18 cellular contexts compared by ENCODE assay signal in genomic region chr9:135963938-135964337, GRCh38. TPM values are rescaled to one million over a fixed set of nuclear protein-coding genes. Genes with fewer than 3 reads are reported as not detected.
DNase-seq lines count a peak whose midpoint lies in the region; ATAC-seq, FAIRE-seq and TF ChIP-seq lines count a peak whose summit lies in the region.
"Had no signal": no experiment of that assay in that cellular context is flagged by ENCODE, and none has a peak within 500 bp of the region (broad histone marks: within the 10 kb centered on the region; RNA-seq: fewer than 3 reads in every experiment).

No MANE protein-coding gene starts in this region.

- POLR2A ChIA-PET in IMR-90 (lab: Charles Lee; ENCODE audit: unreplicated experiment), result no interaction called here
- POLR2A ChIA-PET in Caco-2 (lab: Charles Lee), result no interaction called here

- peak overlapping the region; percentile 17 for H2AK9ac ChIP-seq in IMR-90 (replicated peaks; ENCODE audit: low read depth, low read length, poor library complexity)

- H3K36me3 ChIP-seq in BLaER1, result peaks cover under 1% of the 10 kb centered on the region; the same call in 1 of the 2 replicates
- no peaks in the 10 kb centered on the region for H3K36me3 ChIP-seq in IMR-90 (ENCODE audit: control insufficient read depth, insufficient read depth, low read length)
- H3K36me3 ChIP-seq in pancreas, result no peaks in the 10 kb centered on the region
- no peaks in the 10 kb centered on the region for H3K36me3 ChIP-seq in Caco-2 (ENCODE audit: control insufficient read depth, insufficient read depth, low read length)

- peaks cover 23% of the 10 kb centered on the region for H3K4me1 Mint-ChIP-seq in Caco-2 (ENCODE audit: low read depth, unreplicated experiment)
- H3K4me1 Mint-ChIP-seq in mesothelial cell of epicardium, result peaks cover 26% of the 10 kb centered on the region

- H3K4me2 ChIP-seq in BLaER1, result peak overlapping the region; percentile 75
- H3K4me2 ChIP-seq in IMR-90 (ENCODE audit: low read depth, low read length), result no peak overlapping the region

- no peak overlapping the region for H3K56ac ChIP-seq in IMR-90 (ENCODE audit: extremely low read depth, insufficient read depth, low read length)

- no peak for FAIRE-seq in pancreas (lab: Jason Lieb, UNC)
- FAIRE-seq: GM12892, HepG2, HTR-8/SVneo had no signal

- in situ Hi-C loops in IMR-90 (cut with MboI; ENCODE audit: low sequenced_read_pairs), result loop anchor here (5.0 kb wide), 1 partner anchor 158 kb away; no protein-coding TSS in a partner anchor

- H3K4me3 ChIP-seq in BLaER1 (no peak overlapping the region), IMR-90 (ENCODE audit: insufficient read depth, low read depth, low read length) (no peak overlapping the region), pancreas (no peak overlapping the region), Caco-2 (ENCODE audit: low read depth, low read length) (no peak overlapping the region)

- peaks cover 90% of the 10 kb centered on the region for H3K4me1 ChIP-seq in BLaER1
- no peaks in the 10 kb centered on the region; the same call in none of the 2 replicates for H3K4me1 ChIP-seq in IMR-90 (ENCODE audit: control insufficient read depth, insufficient read depth, low read length)
- H3K4me1 ChIP-seq in pancreas, result peaks cover 0 to 11% (median 0%) of the 10 kb centered on the region in 3 donors
- peaks cover 12% of the 10 kb centered on the region for H3K4me1 ChIP-seq in Caco-2

- H2BK20ac ChIP-seq in IMR-90 (ENCODE audit: low read depth, low read length), result no peak overlapping the region

- H4K8ac ChIP-seq in IMR-90 (ENCODE audit: low read depth in 2 of 2, low read length in 2 of 2), result no peak overlapping the region

- no peak overlapping the region for H2BK120ac ChIP-seq in IMR-90 (ENCODE audit: low read depth, low read length)

- no CpG with 5 or more reads among the region's 10 CpGs for WGBS in IMR-90 (ENCODE audit: extremely low coverage in 2 of 2, insufficient read length in 1 of 2), 2 experiments
- WGBS in pancreas, 2 donors, result 28 to 36% methylated on average over 10 of the region's 10 CpGs

- H3K27ac ChIP-seq in BLaER1, result peak overlapping the region; percentile 63; the same call in 1 of the 2 replicates
- no peak overlapping the region for H3K27ac ChIP-seq in IMR-90 (ENCODE audit: insufficient read depth, low read length)
- H3K27ac ChIP-seq in VCaP, result peak overlapping the region; percentile 92; the same call in 1 of the 2 replicates
- no peak overlapping the region for H3K27ac ChIP-seq in pancreas
- H3K27ac ChIP-seq: C4-2B had no signal

- CTCF ChIA-PET in IMR-90 (lab: Yijun Ruan, JAX) (no interaction called here), Caco-2 (lab: Charles Lee) (no interaction called here)

- H2AFZ ChIP-seq in IMR-90 (replicated peaks; ENCODE audit: low read length, poor library complexity), result no peak overlapping the region

- no peak overlapping the region for H4K91ac ChIP-seq in IMR-90 (ENCODE audit: insufficient read depth, low read depth, low read length)

- H3K36me3 Mint-ChIP-seq in Caco-2 (ENCODE audit: insufficient read depth, unreplicated experiment), result peaks cover 11% of the 10 kb centered on the region
- no peaks in the 10 kb centered on the region for H3K36me3 Mint-ChIP-seq in mesothelial cell of epicardium
- H3K36me3 Mint-ChIP-seq: CD8-positive, alpha-beta T cell had no signal

- H2AK5ac ChIP-seq in IMR-90 (ENCODE audit: low read depth, low read length), result no peak overlapping the region

- no peak for TF ChIP-seq POLR2A in IMR-90 (IDR thresholded peaks at IDR 0.05; ENCODE audit: low read depth, low read length)

- no peak overlapping the region for H2BK15ac ChIP-seq in IMR-90 (ENCODE audit: low read depth, low read length)

- no peak overlapping the region for H3K14ac ChIP-seq in IMR-90 (replicated peaks; ENCODE audit: low read depth, low read length)

- H3K27me3 Mint-ChIP-seq in Caco-2 (ENCODE audit: insufficient read depth, unreplicated experiment) (peaks cover 6% of the 10 kb centered on the region), mesothelial cell of epicardium (ENCODE audit: low read depth) (no peaks in the 10 kb centered on the region)

- H3K23ac ChIP-seq in IMR-90 (ENCODE audit: low read depth, low read length), result no peak overlapping the region

- H3K4me3 Mint-ChIP-seq in Caco-2 (ENCODE audit: unreplicated experiment) (no peak overlapping the region), mesothelial cell of epicardium (no peak overlapping the region)
- H3K4me3 Mint-ChIP-seq: CD8-positive, alpha-beta T cell had no signal

- H3K9me3 ChIP-seq in BLaER1 (no peaks in the 10 kb centered on the region), IMR-90 (ENCODE audit: control insufficient read depth, insufficient read depth, low read length) (no peaks in the 10 kb centered on the region), pancreas (no peaks in the 10 kb centered on the region), Caco-2 (no peaks in the 10 kb centered on the region)

- no peak overlapping the region for H3K9ac ChIP-seq in BLaER1
- no peak overlapping the region for H3K9ac ChIP-seq in IMR-90 (ENCODE audit: low read depth, low read length)

- no peak overlapping the region for H2BK5ac ChIP-seq in IMR-90 (ENCODE audit: low read depth, low read length, poor library complexity, severe bottlenecking)

- H3K4ac ChIP-seq in IMR-90 (ENCODE audit: low read depth, low read length), result no peak overlapping the region

- no peak for TF ChIP-seq RAD21 in IMR-90 (IDR thresholded peaks at IDR 0.05; ENCODE audit: low read length)

- H3K9me1 ChIP-seq in IMR-90 (ENCODE audit: insufficient read depth, low read length), result peaks cover 3% of the 10 kb centered on the region; the same call in 1 of the 2 replicates

- peaks cover 13 to 20% of the 10 kb centered on the region in 2 experiments; a peak in 3 of 4 replicates for H3K79me1 ChIP-seq in IMR-90 (ENCODE audit: low read depth in 1 of 2, low read length in 2 of 2)

- DNase-seq in IMR-90 (no peak), pancreas (peak in 4 of 6 donors; percentile 32 to 66 (median 48)), Caco-2 (no peak), iPS-NIHi11 (ENCODE audit: low spot score) (no peak), mesothelial cell of epicardium (ENCODE audit: low spot score in 2 of 2, unreplicated experiment in 2 of 2) (no peak)
- DNase-seq: ACHN; CD8-positive, alpha-beta T cell; COR-L47; DND-41; GDM1; GOT3; H9 had no signal

- H4K5ac ChIP-seq in IMR-90 (ENCODE audit: low read depth, low read length), result no peak overlapping the region

- H3K27ac Mint-ChIP-seq in Caco-2 (ENCODE audit: unreplicated experiment) (no peak overlapping the region), mesothelial cell of epicardium (no peak overlapping the region)
- H3K27ac Mint-ChIP-seq: CD8-positive, alpha-beta T cell; H9 had no signal

- no peaks in the 10 kb centered on the region for H3K27me3 ChIP-seq in BLaER1
- H3K27me3 ChIP-seq in IMR-90 (ENCODE audit: control insufficient read depth, insufficient read depth, low read length), result no peaks in the 10 kb centered on the region; the same call in 1 of the 2 replicates
- no peaks in the 10 kb centered on the region for H3K27me3 ChIP-seq in pancreas
- no peaks in the 10 kb centered on the region for H3K27me3 ChIP-seq in Caco-2 (replicated peaks; ENCODE audit: control insufficient read depth, insufficient read depth, low read length)

- H3K9me3 Mint-ChIP-seq in Caco-2 (ENCODE audit: unreplicated experiment), result no peaks in the 10 kb centered on the region
- H3K9me3 Mint-ChIP-seq in mesothelial cell of epicardium, result no peaks in the 10 kb centered on the region
- H3K9me3 Mint-ChIP-seq: CD8-positive, alpha-beta T cell had no signal

- no peak overlapping the region for H3K18ac ChIP-seq in IMR-90 (ENCODE audit: low read depth, low read length)

- dilution Hi-C loops in IMR-90 (cut with HindIII; ENCODE audit: low sequenced_read_pairs, unreplicated experiment), result no loop called here

- no peak for ATAC-seq in IMR-90 (ENCODE audit: low read depth)
- ATAC-seq in pancreas, result peak in 1 of 4 donors; percentile 16
- ATAC-seq: CD8-positive, alpha-beta T cell; HepG2 had no signal

- BruUV-seq in IMR-90 (replicated peaks; lab: Mats Ljungman, UMichigan) (no TSS peak), Caco-2 (replicated peaks; lab: Mats Ljungman, UMichigan) (no TSS peak)

- H4K20me1 ChIP-seq in BLaER1 (peaks cover 18% of the 10 kb centered on the region), IMR-90 (ENCODE audit: insufficient read depth, low read length) (peaks cover 15% of the 10 kb centered on the region)

- TF ChIP-seq CTCF in IMR-90 (conservative IDR thresholded peaks at IDR 0.05; ENCODE audit: low read depth, low read length), result no peak
- no peak for TF ChIP-seq CTCF in VCaP (conservative IDR thresholded peaks at IDR 0.05)
- no peak for TF ChIP-seq CTCF in pancreas (IDR thresholded peaks at IDR 0.05)
- no peak for TF ChIP-seq CTCF in Caco-2 (IDR thresholded peaks at IDR 0.05; ENCODE audit: insufficient read depth in 1 of 2, low read depth in 1 of 2, low read length in 1 of 2, severe bottlenecking in 1 of 2, unreplicated experiment in 1 of 2)
- TF ChIP-seq CTCF in mesothelial cell of epicardium (IDR thresholded peaks at IDR 0.05; ENCODE audit: unreplicated experiment), result no peak

- intact Hi-C loops in IMR-90 (cut with micrococcal nuclease) (loop anchor here (5.0 kb wide), 1 partner anchor 262 kb away; the partner anchor contains the start of gene KCNT1), pancreas (cut with DNase I) (no loop called here), Caco-2 (cut with micrococcal nuclease; ENCODE audit: unreplicated experiment) (no loop called here)

TF ChIP-seq in IMR-90, 13 proteins besides CTCF, POLR2A, EP300 and RAD21 (continues in another document):
- TF ChIP-seq SMC3 (IDR thresholded peaks at IDR 0.05; ENCODE audit: low read depth, low read length) (no peak), CHD1 (IDR thresholded peaks at IDR 0.05; ENCODE audit: low read depth, low read length) (no peak), CEBPB (IDR thresholded peaks at IDR 0.05; ENCODE audit: low read depth, low read length) (no peak), RCOR1 (IDR thresholded peaks at IDR 0.05; ENCODE audit: insufficient replicate concordance, low read length) (no peak)

RNA-seq across cellular contexts. Expression of gene UBAC1, which starts 2.8 kb away (rescaled TPM):
- 25.3 and 33.6 TPM in 2 replicates for total RNA-seq in IMR-90 (2012; rRNA removed)
- polyA plus RNA-seq in IMR-90 (2012; rRNA removed), result 33.9 and 36.4 TPM in 2 replicates
- 38.7 and 47.1 TPM in 2 replicates for polyA plus RNA-seq in IMR-90 (2012; cell fraction: cytosol; rRNA removed)
- polyA plus RNA-seq in IMR-90 (2012; cell fraction: nucleus; rRNA removed; ENCODE audit: low replicate concordance), result 63.9 and 70.8 TPM in 2 replicates
- 10 to 100 TPM in 5 of 6 donors, 1 to 10 TPM in 1; 9.8 to 16.5 (median 13.1) TPM for total RNA-seq in pancreas
- polyA plus RNA-seq in pancreas, result 10 to 100 TPM; 24.9 to 33.7 TPM
- total RNA-seq in Caco-2 (2022), result 50.7 and 55.4 TPM in 2 replicates
- 31.7 to 33.8 TPM (median 32.0 TPM) in 3 replicates for total RNA-seq in mesothelial cell of epicardium

RNA-seq across cellular contexts. Expression of gene CAMSAP1, which starts 56.6 kb away (rescaled TPM):
- total RNA-seq in IMR-90 (2012; rRNA removed) (19.5 and 21.1 TPM in 2 replicates), pancreas (10 to 100 TPM; 11.6 to 20.1 (median 13.4) TPM), Caco-2 (2022) (31.3 and 38.2 TPM in 2 replicates), mesothelial cell of epicardium (62.4 to 64.4 TPM (median 63.3 TPM) in 3 replicates)
- polyA plus RNA-seq in IMR-90 (2012; rRNA removed) (8.2 and 8.6 TPM in 2 replicates), pancreas (1 to 10 TPM; 3.8 to 4.0 TPM)
- 5.5 and 9.6 TPM in 2 replicates for polyA plus RNA-seq in IMR-90 (2012; cell fraction: cytosol; rRNA removed)
- polyA plus RNA-seq in IMR-90 (2012; cell fraction: nucleus; rRNA removed; ENCODE audit: low replicate concordance), result 8.9 and 9.8 TPM in 2 replicates

Comparison
In these comparisons a context has a peak if more than half of its experiments do, and no peak if none do; other contexts are left out.
1. H3K27ac ChIP-seq: peak in BLaER1 (single experiment) and VCaP (single experiment); none in IMR-90 (single experiment) and pancreas (0 of 4).
2. DNase-seq: peak in pancreas (4 of 6); none in IMR-90 (single experiment), Caco-2 (0 of 2), iPS-NIHi11 (single experiment) and mesothelial cell of epicardium (0 of 2).